Comparison of ENCODE assay signal across 10 cellular contexts in genomic region chr11:65352783-65353182, GRCh38. TPM values are rescaled to one million over a fixed set of nuclear protein-coding genes. Genes with fewer than 3 reads are reported as not detected.
A peak's percentile ranks its signal among the peaks of the same experiment; 100 is the strongest.
DNase-seq lines count a peak whose midpoint lies in the region; ATAC-seq, FAIRE-seq and TF ChIP-seq lines count a peak whose summit lies in the region.
"Had no signal": no experiment of that assay in that cellular context is flagged by ENCODE, and none has a peak within 500 bp of the region (broad histone marks: within the 10 kb centered on the region; RNA-seq: fewer than 3 reads in every experiment).

No MANE protein-coding gene starts in this region.

- in situ Hi-C loops in ACHN (cut with HindIII; ENCODE audit: low pct_ligation_motif_present, low pct_unique_long_range_greater_than_20kb, low sequenced_read_pairs): no loop called here
- in situ Hi-C loops in HAP-1 (cut with MboI; ENCODE audit: low sequenced_read_pairs): no loop called here

- H3K4me1 ChIP-seq in HAP-1: 0 out of 2 replicates have a peak, but pooled peaks cover 3% of the 10 kb centered on the region

- peak; percentile 97 for FAIRE-seq in G401.6 (lab: Jason Lieb, UNC)

- no peak overlapping the region for H3K27ac ChIP-seq in SU-DHL-6 (ENCODE audit: low read depth, low read length)

- H3F3A ChIP-seq in SU-DHL-6 (ENCODE audit: insufficient read depth): peaks cover 18% of the 10 kb centered on the region

- no peak overlapping the region for H3K9ac ChIP-seq in SU-DHL-6 (ENCODE audit: low read length)

- TF ChIP-seq CTCF in SU-DHL-6 (IDR thresholded peaks at IDR 0.05; ENCODE audit: insufficient read depth, low read length, poor library complexity, severe bottlenecking): peak; percentile 41
- peak; percentile 52 for TF ChIP-seq CTCF in fibroblast of the aortic adventitia (IDR thresholded peaks at IDR 0.05; ENCODE audit: insufficient read depth, low read length)

- peak; percentile 15 for DNase-seq in ACHN
- DNase-seq in fibroblast of the aortic adventitia (ENCODE audit: low read depth): peak; percentile 54
- no peak for DNase-seq in NCI-H446 treated with DMSO at 0.1 percent for 48 hours (lab: John Stamatoyannopoulos, UW)
- no peak for DNase-seq in HAP-1 (ENCODE audit: low spot score in 2 of 2)
- DNase-seq: kidney glomerular epithelial cell; stimulated activated CD4-positive, alpha-beta T cell treated with anti-CD3 and anti-CD28 coated beads, Interleukin-4, amount 100 ng/mL, for 24 hours had no signal

- ATAC-seq in GM18870 (IDR thresholded peaks at IDR 0.05; ENCODE audit: unreplicated experiment) (no peak), GM21381 (IDR thresholded peaks at IDR 0.05; ENCODE audit: unreplicated experiment) (no peak)

- H3K9me2 ChIP-seq in SU-DHL-6 (replicated peaks; ENCODE audit: insufficient read depth, low read length): no peaks in the 10 kb centered on the region

- H2AFZ ChIP-seq in SU-DHL-6 (ENCODE audit: low read depth, low read length, severe bottlenecking): no peak overlapping the region

- H3K27me3 ChIP-seq in SU-DHL-6 (ENCODE audit: low read length) (no peaks in the 10 kb centered on the region), HAP-1 (ENCODE audit: low read depth) (no peaks in the 10 kb centered on the region)

- no peaks in the 10 kb centered on the region for H3K79me2 ChIP-seq in SU-DHL-6 (ENCODE audit: insufficient read depth, low read length)

- H3K36me3 ChIP-seq in SU-DHL-6 (ENCODE audit: low read length) (peaks cover 11% of the 10 kb centered on the region; the same call in 1 of the 2 replicates), HAP-1 (replicated peaks) (peaks cover 46% of the 10 kb centered on the region)

- H3K9me3 ChIP-seq in SU-DHL-6 (ENCODE audit: insufficient read depth, low read length) (no peaks in the 10 kb centered on the region), HAP-1 (no peaks in the 10 kb centered on the region)

- H3K4me3 ChIP-seq in SU-DHL-6 (ENCODE audit: insufficient read depth, low read length, poor library complexity, severe bottlenecking): no peak overlapping the region
- no peak overlapping the region for H3K4me3 ChIP-seq in fibroblast of the aortic adventitia (ENCODE audit: low read depth, low read length)
- no peak overlapping the region for H3K4me3 ChIP-seq in HAP-1

- no peaks in the 10 kb centered on the region for H4K20me1 ChIP-seq in SU-DHL-6 (ENCODE audit: low read depth, low read length)

- H3K4me2 ChIP-seq in SU-DHL-6 (ENCODE audit: low read depth, low read length, poor library complexity, severe bottlenecking): no peak overlapping the region

RNA-seq across cellular contexts. Expression of gene TIGD3, which starts 1.8 kb away (rescaled TPM):
- 0.27 TPM in 1 of 2 replicates, not detected in the other for total RNA-seq in fibroblast of the aortic adventitia (ENCODE audit: low replicate concordance)

RNA-seq across cellular contexts. Expression of gene DPF2, which starts 19.1 kb away (rescaled TPM):
- total RNA-seq in fibroblast of the aortic adventitia (ENCODE audit: low replicate concordance): 46.4 and 75.9 TPM in 2 replicates

RNA-seq across cellular contexts. Expression of gene SLC25A45, which starts 29.7 kb away (rescaled TPM):
- 0.41 and 5.8 TPM in 2 replicates for total RNA-seq in fibroblast of the aortic adventitia (ENCODE audit: low replicate concordance)

RNA-seq across cellular contexts. Expression of gene FRMD8, which starts 33.7 kb away (rescaled TPM):
- total RNA-seq in fibroblast of the aortic adventitia (ENCODE audit: low replicate concordance): 42.7 and 172 TPM in 2 replicates

RNA-seq across cellular contexts. Expression of gene CDC42EP2, which starts 38.1 kb away (rescaled TPM):
- 4.7 and 28.0 TPM in 2 replicates for total RNA-seq in fibroblast of the aortic adventitia (ENCODE audit: low replicate concordance)

Comparison
In these comparisons a context has a peak if more than half of its experiments do, and no peak if none do; other contexts are left out.
1. DNase-seq: peak in ACHN (single experiment) and fibroblast of the aortic adventitia (single experiment); none in NCI-H446 treated with DMSO at 0.1 percent for 48 hours (single experiment) and HAP-1 (0 of 2).